ENCODE assay signal across 15 cellular contexts in genomic region chr2:8527031-8527430, GRCh38.
DNase-seq lines count a peak whose midpoint lies in the region; ATAC-seq and TF ChIP-seq lines count a peak whose summit lies in the region.
"Had no signal": no experiment of that assay in that cellular context is flagged by ENCODE, and none has a peak within 500 bp of the region (broad histone marks: within the 10 kb centered on the region; RNA-seq: fewer than 3 reads in every experiment).

No MANE protein-coding gene starts in this region.

- TF ChIP-seq CTCF in C4-2B (conservative IDR thresholded peaks at IDR 0.05): no peak
- TF ChIP-seq CTCF in DND-41 (IDR thresholded peaks at IDR 0.05; ENCODE audit: borderline replicate concordance, extremely low read depth, low read length, poor library complexity, severe bottlenecking): no peak
- no peak for TF ChIP-seq CTCF in SU-DHL-6 (IDR thresholded peaks at IDR 0.05; ENCODE audit: insufficient read depth, low read length, poor library complexity, severe bottlenecking)

- WGBS in mesenchymal stem cell: 81% methylated on average over 4 of the region's 4 CpGs

- H3K27me3 ChIP-seq in DND-41 (ENCODE audit: insufficient read depth, low read length, poor library complexity): no peaks in the 10 kb centered on the region
- H3K27me3 ChIP-seq in SU-DHL-6 (ENCODE audit: low read length): no peaks in the 10 kb centered on the region
- H3K27me3 ChIP-seq in mesenchymal stem cell (ENCODE audit: control insufficient read depth in 1 of 2, insufficient read depth in 1 of 2, low read length in 2 of 2): peaks cover 0 to 14% of the 10 kb centered on the region in 2 experiments
- no peaks in the 10 kb centered on the region for H3K27me3 ChIP-seq in SJCRH30
- H3K27me3 ChIP-seq: breast epithelium, left lung, sigmoid colon had no signal

- peak overlapping the region; percentile 40 for H4K91ac ChIP-seq in mesenchymal stem cell (ENCODE audit: low read length)

- H2AK5ac ChIP-seq in mesenchymal stem cell (ENCODE audit: low read length, severe bottlenecking): no peak overlapping the region

- no peak overlapping the region for H2BK120ac ChIP-seq in mesenchymal stem cell (ENCODE audit: low read depth, low read length)

- DNase-seq in DND-41 (no peak), mesenchymal stem cell (no peak), SJCRH30 (no peak), DMS114 treated with DMSO at 0.1 percent for 48 hours (lab: John Stamatoyannopoulos, UW; ENCODE audit: unreplicated experiment) (no peak)
- no peak for DNase-seq in stimulated activated CD4-positive, alpha-beta T cell treated with anti-CD3 and anti-CD28 coated beads, Interleukin-4, amount 100 ng/mL, for 24 hours
- DNase-seq: DMS 273 treated with DMSO at 0.1 percent for 48 hours; left lung; NCI-H1436 treated with DMSO at 0.1 percent for 48 hours; occipital lobe; sigmoid colon; stimulated activated CD4-positive, alpha-beta T cell treated with anti-CD3 and anti-CD28 coated beads, Interleukin-2, amount 100 ng/mL, for 24 hours; T-helper 2 cell had no signal

- H3K9me2 ChIP-seq in SU-DHL-6 (replicated peaks; ENCODE audit: insufficient read depth, low read length): no peaks in the 10 kb centered on the region

- H3K9me3 ChIP-seq in DND-41 (ENCODE audit: insufficient read depth, low read length, severe bottlenecking) (peaks cover 19% of the 10 kb centered on the region), SU-DHL-6 (ENCODE audit: insufficient read depth, low read length) (peaks cover 9% of the 10 kb centered on the region; the same call in 1 of the 2 replicates), mesenchymal stem cell (ENCODE audit: control insufficient read depth, low read length) (peaks cover 14% of the 10 kb centered on the region), SJCRH30 (replicated peaks) (peaks cover 8% of the 10 kb centered on the region; the same call in 1 of the 2 replicates)

- peaks cover 4% of the 10 kb centered on the region; the same call in 1 of the 2 replicates for H3F3A ChIP-seq in SU-DHL-6 (ENCODE audit: insufficient read depth)

- no peak overlapping the region for H2BK5ac ChIP-seq in mesenchymal stem cell (ENCODE audit: low read depth, low read length, poor library complexity, severe bottlenecking)

- H3K79me2 ChIP-seq in DND-41 (ENCODE audit: insufficient read depth, low read length) (no peaks in the 10 kb centered on the region), SU-DHL-6 (ENCODE audit: insufficient read depth, low read length) (no peaks in the 10 kb centered on the region)

- no peak overlapping the region for H3K4me2 ChIP-seq in DND-41 (ENCODE audit: insufficient read depth, low read length)
- no peak overlapping the region for H3K4me2 ChIP-seq in SU-DHL-6 (ENCODE audit: low read depth, low read length, poor library complexity, severe bottlenecking)
- H3K4me2 ChIP-seq in mesenchymal stem cell (ENCODE audit: low read length, poor library complexity, severe bottlenecking): no peak overlapping the region

- no peak overlapping the region for H3K23ac ChIP-seq in mesenchymal stem cell (ENCODE audit: low read length in 2 of 2)

- H3K4me1 ChIP-seq in DND-41 (ENCODE audit: insufficient read depth, low read length) (peaks cover 48% of the 10 kb centered on the region), mesenchymal stem cell (ENCODE audit: control insufficient read depth, insufficient read depth, low read depth, low read length) (peaks cover 2% of the 10 kb centered on the region), SJCRH30 (peaks cover 13% of the 10 kb centered on the region)
- H3K4me1 ChIP-seq: breast epithelium, sigmoid colon had no signal

- ATAC-seq in DND-41 (ENCODE audit: insufficient read depth, low read depth): no peak
- ATAC-seq: left lung had no signal

- H3K36me3 ChIP-seq in DND-41 (ENCODE audit: insufficient read depth, low read length): no peaks in the 10 kb centered on the region
- H3K36me3 ChIP-seq in SU-DHL-6 (ENCODE audit: low read length): peaks cover 6% of the 10 kb centered on the region; the same call in 1 of the 2 replicates
- H3K36me3 ChIP-seq in mesenchymal stem cell (ENCODE audit: control insufficient read depth in 1 of 2, insufficient read depth in 2 of 2, low read depth in 1 of 2, low read length in 2 of 2): no peaks in the 10 kb centered on the region
- H3K36me3 ChIP-seq in SJCRH30: no peaks in the 10 kb centered on the region
- H3K36me3 ChIP-seq: breast epithelium, left lung, sigmoid colon had no signal

- H3K79me1 ChIP-seq in mesenchymal stem cell (replicated peaks; ENCODE audit: low read length, poor library complexity, severe bottlenecking): no peaks in the 10 kb centered on the region

- no peak overlapping the region for H3K4ac ChIP-seq in mesenchymal stem cell (ENCODE audit: low read depth in 1 of 2, low read length in 2 of 2)

- peak overlapping the region; percentile 28 for H4K8ac ChIP-seq in mesenchymal stem cell (ENCODE audit: low read length)

- H3K4me3 ChIP-seq in DND-41 (ENCODE audit: low read depth in 1 of 2, low read length in 2 of 2): no peak overlapping the region
- H3K4me3 ChIP-seq in SU-DHL-6 (ENCODE audit: insufficient read depth, low read length, poor library complexity, severe bottlenecking): no peak overlapping the region
- no peak overlapping the region for H3K4me3 ChIP-seq in mesenchymal stem cell (ENCODE audit: insufficient read depth in 1 of 2, low read depth in 1 of 2, low read length in 2 of 2)
- H3K4me3 ChIP-seq in SJCRH30: no peak overlapping the region
- H3K4me3 ChIP-seq: breast epithelium, left lung, sigmoid colon had no signal

- H3K18ac ChIP-seq in mesenchymal stem cell (ENCODE audit: low read depth in 1 of 2, low read length in 2 of 2): no peak overlapping the region

- H2BK15ac ChIP-seq in mesenchymal stem cell (ENCODE audit: low read depth, poor library complexity, severe bottlenecking): no peak overlapping the region

- peak overlapping the region in 1 of 2 experiments; percentile 18 for H3K14ac ChIP-seq in mesenchymal stem cell (ENCODE audit: low read length in 2 of 2)

- H4K20me1 ChIP-seq in DND-41 (ENCODE audit: insufficient read depth, low read length) (no peaks in the 10 kb centered on the region), SU-DHL-6 (ENCODE audit: low read depth, low read length) (no peaks in the 10 kb centered on the region)

- H3K9ac ChIP-seq in DND-41 (ENCODE audit: low read depth, low read length) (no peak overlapping the region), SU-DHL-6 (ENCODE audit: low read length) (no peak overlapping the region), mesenchymal stem cell (ENCODE audit: low read length) (no peak overlapping the region)

- H2BK12ac ChIP-seq in mesenchymal stem cell (ENCODE audit: low read length in 2 of 2): peak overlapping the region in 1 of 2 experiments; percentile 38

- H2AFZ ChIP-seq in DND-41 (ENCODE audit: low read depth, low read length) (no peak overlapping the region), SU-DHL-6 (ENCODE audit: low read depth, low read length, severe bottlenecking) (no peak overlapping the region), mesenchymal stem cell (ENCODE audit: low read depth, low read length) (no peak overlapping the region)

- H3K27ac ChIP-seq in C4-2B (peak overlapping the region; percentile 27), DND-41 (ENCODE audit: low read length) (peak overlapping the region; percentile 50; the same call in 1 of the 2 replicates), SU-DHL-6 (ENCODE audit: low read depth, low read length) (peak overlapping the region; percentile 34; the same call in 1 of the 2 replicates), mesenchymal stem cell (ENCODE audit: low read length, poor library complexity, severe bottlenecking) (no peak overlapping the region), SJCRH30 (no peak overlapping the region)

Comparison
In these comparisons a context has a peak if more than half of its experiments do, and no peak if none do; other contexts are left out.
1. H3K27ac ChIP-seq: peak in C4-2B (single experiment), DND-41 (single experiment) and SU-DHL-6 (single experiment); none in mesenchymal stem cell (single experiment) and SJCRH30 (single experiment).